In genomic region chr3:109355625-109356441, GRCh38 we compare ENCODE assay signal across 2 cellular contexts.
TF ChIP-seq lines count a peak whose summit lies in the region.

No MANE protein-coding gene starts in this region.

TF ChIP-seq in liver, 16 proteins besides CTCF, POLR2A, EP300 and RAD21:
- TF ChIP-seq GABPA (IDR thresholded peaks at IDR 0.05 in 1 of 2, conservative IDR thresholded peaks at IDR 0.05 in 1 of 2) (no peak), REST (IDR thresholded peaks at IDR 0.05) (peak; percentile 41), NR2F2 (IDR thresholded peaks at IDR 0.05) (peak; percentile 59), SP1 (IDR thresholded peaks at IDR 0.05) (peak; percentile 50), TAF1 (conservative IDR thresholded peaks at IDR 0.05) (no peak), ZBTB33 (IDR thresholded peaks at IDR 0.05) (no peak), HNF4G (IDR thresholded peaks at IDR 0.05) (no peak), ATF3 (IDR thresholded peaks at IDR 0.05) (no peak), JUND (IDR thresholded peaks at IDR 0.05) (peak in 1 of 2 donors; percentile 35), MAX (IDR thresholded peaks at IDR 0.05) (peak; percentile 47), HNF4A (conservative IDR thresholded peaks at IDR 0.05) (peak; percentile 61 to 80), FOXA1 (IDR thresholded peaks at IDR 0.05) (no peak), FOXA2 (IDR thresholded peaks at IDR 0.05) (no peak), RXRA (IDR thresholded peaks at IDR 0.05) (peak; percentile 68 to 79), EGR1 (IDR thresholded peaks at IDR 0.05; ENCODE audit: low read depth in 2 of 2) (no peak), YY1 (IDR thresholded peaks at IDR 0.05) (peak; percentile 44)

TF ChIP-seq in HepG2, 621 proteins besides CTCF, POLR2A, EP300 and RAD21:
- TF ChIP-seq DBP (CRISPR knock-in tag; IDR thresholded peaks at IDR 0.05; ENCODE audit: not compliant biosample characterization) (no peak), RBM22 (optimal IDR thresholded peaks at IDR 0.05; ENCODE audit: low read length) (no peak), POLR2G (IDR thresholded peaks at IDR 0.05; ENCODE audit: low read depth, low read length) (no peak), ZNF510 (CRISPR knock-in tag; IDR thresholded peaks at IDR 0.05; ENCODE audit: low read depth) (no peak), ZNF275 (CRISPR knock-in tag; IDR thresholded peaks at IDR 0.05; ENCODE audit: borderline replicate concordance) (no peak), ZZZ3 (CRISPR knock-in tag; IDR thresholded peaks at IDR 0.05; ENCODE audit: borderline replicate concordance) (no peak)
